In the genomic region with DNA sequence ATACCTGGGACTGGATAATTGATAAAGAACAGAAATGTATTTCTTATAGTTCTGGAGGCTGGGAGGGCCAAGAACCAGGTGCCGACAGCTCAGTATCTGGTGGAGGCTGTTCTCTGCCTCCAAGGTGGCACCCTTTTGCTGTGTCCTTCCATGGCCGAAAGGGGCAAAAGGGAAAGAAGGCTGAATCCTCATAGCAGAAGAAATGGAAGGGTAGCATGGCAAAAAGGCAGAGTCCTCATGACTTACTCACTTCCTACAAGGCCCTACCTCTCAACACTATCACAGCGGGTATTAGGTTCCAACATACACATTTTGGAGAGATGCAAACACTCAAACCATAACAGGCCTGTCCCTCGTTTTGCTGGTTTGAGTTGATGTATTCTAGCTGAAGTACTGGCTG, we compare ENCODE assay signal across 12 cellular contexts. TPM values are rescaled to one million over a fixed set of nuclear protein-coding genes. Genes with fewer than 3 reads are reported as not detected.
"Had no signal": no experiment of that assay in that cellular context is flagged by ENCODE, and none has a peak within 500 bp of the region (broad histone marks: within the 10 kb centered on the region; RNA-seq: fewer than 3 reads in every experiment).

No MANE protein-coding gene starts in this region.

- H2AFZ ChIP-seq: hepatocyte had no signal

- H3K79me2 ChIP-seq: hepatocyte had no signal

- FAIRE-seq: small intestine had no signal

- H3K4me2 ChIP-seq: hepatocyte had no signal

- DNase-seq: effector memory CD8-positive, alpha-beta T cell; head of caudate nucleus; kidney glomerular epithelial cell; naive thymus-derived CD4-positive, alpha-beta T cell; posterior cingulate gyrus; right cardiac atrium; small intestine; stimulated activated CD4-positive, alpha-beta T cell treated with anti-CD3 and anti-CD28 coated beads, Interleukin-2, amount 100 ng/mL, for 48 hours; stimulated activated naive CD4-positive, alpha-beta T cell treated with Interleukin-2 at 50 U/mL for 16 hours; trophoblast cell had no signal

- H3K27ac ChIP-seq: foreskin keratinocyte, hepatocyte had no signal

- ATAC-seq: effector memory CD8-positive, alpha-beta T cell; foreskin keratinocyte; naive thymus-derived CD4-positive, alpha-beta T cell; right cardiac atrium had no signal

- H3K4me3 ChIP-seq: hepatocyte had no signal

- H3K27me3 ChIP-seq: foreskin keratinocyte, hepatocyte had no signal

RNA-seq across cellular contexts. Expression of gene UBE2QL1, which starts 45.2 kb away (rescaled TPM):
- polyA plus RNA-seq: foreskin keratinocyte; hepatocyte; naive thymus-derived CD4-positive, alpha-beta T cell had no signal
